Comparison of ENCODE assay signal across 1 cellular context in the genomic region with DNA sequence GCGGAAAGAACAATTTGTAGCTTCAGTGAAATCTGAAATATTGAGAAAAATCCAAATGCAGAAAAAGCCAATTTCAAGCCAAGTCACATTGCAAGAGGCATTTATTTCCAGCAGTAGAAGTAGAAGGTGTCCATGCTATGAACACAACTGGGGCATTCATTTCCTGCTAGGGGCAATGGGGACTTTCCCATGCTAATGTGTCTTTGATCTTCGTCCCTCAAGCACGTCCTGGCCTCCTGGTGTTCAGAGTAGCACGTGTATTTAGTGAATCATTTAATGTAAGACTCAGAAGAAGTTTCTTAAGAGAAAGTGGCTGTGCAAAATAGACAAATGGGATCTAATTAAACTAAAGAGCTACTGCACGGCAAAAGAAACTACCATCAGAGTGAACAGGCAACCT.
TF ChIP-seq lines count a peak whose summit lies in the region.

No MANE protein-coding gene starts in this region.

TF ChIP-seq in HepG2, 621 proteins besides CTCF, POLR2A, EP300 and RAD21 (continued from another document):
- TF ChIP-seq, protein P1, sequence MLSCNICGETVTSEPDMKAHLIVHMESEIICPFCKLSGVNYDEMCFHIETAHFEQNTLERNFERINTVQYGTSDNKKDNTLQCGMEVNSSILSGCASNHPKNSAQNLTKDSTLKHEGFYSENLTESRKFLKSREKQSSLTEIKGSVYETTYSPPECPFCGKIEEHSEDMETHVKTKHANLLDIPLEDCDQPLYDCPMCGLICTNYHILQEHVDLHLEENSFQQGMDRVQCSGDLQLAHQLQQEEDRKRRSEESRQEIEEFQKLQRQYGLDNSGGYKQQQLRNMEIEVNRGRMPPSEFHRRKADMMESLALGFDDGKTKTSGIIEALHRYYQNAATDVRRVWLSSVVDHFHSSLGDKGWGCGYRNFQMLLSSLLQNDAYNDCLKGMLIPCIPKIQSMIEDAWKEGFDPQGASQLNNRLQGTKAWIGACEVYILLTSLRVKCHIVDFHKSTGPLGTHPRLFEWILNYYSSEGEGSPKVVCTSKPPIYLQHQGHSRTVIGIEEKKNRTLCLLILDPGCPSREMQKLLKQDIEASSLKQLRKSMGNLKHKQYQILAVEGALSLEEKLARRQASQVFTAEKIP (CRISPR knock-in tag; IDR thresholded peaks at IDR 0.05; ENCODE audit: borderline replicate concordance), result no peak
- TF ChIP-seq DNMT1 (CRISPR knock-in tag; IDR thresholded peaks at IDR 0.05) (no peak), ZSCAN30 (CRISPR knock-in tag; IDR thresholded peaks at IDR 0.05) (no peak)
- TF ChIP-seq, protein P2, sequence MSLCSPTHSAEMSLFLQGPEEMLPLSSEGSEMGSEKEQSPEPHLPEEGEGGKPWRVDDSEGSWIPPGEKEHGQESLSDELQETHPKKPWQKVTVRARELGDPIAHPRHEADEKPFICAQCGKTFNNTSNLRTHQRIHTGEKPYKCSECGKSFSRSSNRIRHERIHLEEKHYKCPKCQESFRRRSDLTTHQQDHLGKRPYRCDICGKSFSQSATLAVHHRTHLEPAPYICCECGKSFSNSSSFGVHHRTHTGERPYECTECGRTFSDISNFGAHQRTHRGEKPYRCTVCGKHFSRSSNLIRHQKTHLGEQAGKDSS (CRISPR knock-in tag; IDR thresholded peaks at IDR 0.05; ENCODE audit: borderline replicate concordance, low read depth), result no peak
